12 cellular contexts compared by ENCODE assay signal in the genomic region with DNA sequence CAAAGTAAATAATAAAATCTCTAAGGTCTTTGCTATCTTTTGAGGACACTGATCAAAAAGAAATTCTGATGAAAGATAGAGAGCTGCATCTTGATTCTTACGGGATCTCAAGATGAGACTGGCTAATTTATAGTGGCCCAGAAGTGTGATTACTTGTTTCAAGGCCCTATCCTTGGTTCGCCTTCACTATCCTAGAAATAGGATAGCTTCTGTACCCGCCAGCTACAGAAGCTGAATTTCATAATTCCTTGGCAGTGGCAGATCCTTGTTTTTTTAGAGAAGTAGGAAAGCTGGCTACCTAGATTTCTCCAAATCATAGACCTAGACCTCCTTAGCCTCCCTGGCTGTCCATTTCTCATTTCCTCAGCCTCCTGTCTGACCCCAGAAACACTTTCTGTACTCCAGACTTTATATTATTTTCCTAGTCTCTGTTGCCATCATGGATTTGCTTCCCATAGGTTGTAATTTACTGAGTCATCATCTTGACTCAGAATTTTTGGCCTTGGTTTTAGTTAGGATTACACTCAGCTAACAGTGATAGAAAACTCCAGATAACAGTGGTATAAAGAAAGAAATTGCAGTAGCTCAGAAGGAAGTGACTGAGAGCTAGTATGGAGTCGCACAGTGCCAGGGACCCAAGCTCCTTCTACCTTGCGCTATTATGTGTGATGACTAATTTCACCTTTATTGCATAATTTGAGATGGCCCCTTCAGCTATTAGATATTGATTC. TPM values are rescaled to one million over a fixed set of nuclear protein-coding genes. Genes with fewer than 3 reads are reported as not detected.
DNase-seq lines count a peak whose midpoint lies in the region; ATAC-seq and TF ChIP-seq lines count a peak whose summit lies in the region.
"Had no signal": no experiment of that assay in that cellular context is flagged by ENCODE, and none has a peak within 500 bp of the region (broad histone marks: within the 10 kb centered on the region; RNA-seq: fewer than 3 reads in every experiment).

No MANE protein-coding gene starts in this region.

- no peak overlapping the region for H3K27ac Mint-ChIP-seq in activated CD4-positive, alpha-beta T cell treated with anti-CD3 and anti-CD28 coated beads, Interleukin-2, amount 10 ng/mL, durations not matched to agents 7 days and 5 days
- peak overlapping the region in 1 of 7 donors; percentile 9 for H3K27ac Mint-ChIP-seq in CD4-positive, alpha-beta memory T cell
- H3K27ac Mint-ChIP-seq: activated naive CD4-positive, alpha-beta T cell treated with anti-CD3 and anti-CD28 coated beads, Interleukin-2, amount 10 ng/mL, durations not matched to agents 7 days and 5 days had no signal

- H3K79me2 ChIP-seq in ACC112 (ENCODE audit: control insufficient read depth, insufficient read depth, low read length, unreplicated experiment) = peaks cover 85% of the 10 kb centered on the region

- peaks cover 7% of the 10 kb centered on the region for H3K36me3 Mint-ChIP-seq in activated CD4-positive, alpha-beta T cell treated with anti-CD3 and anti-CD28 coated beads, Interleukin-2, amount 10 ng/mL, durations not matched to agents 7 days and 5 days (ENCODE audit: low read depth)
- peaks cover 3 to 4% of the 10 kb centered on the region in 2 donors for H3K36me3 Mint-ChIP-seq in CD4-positive, alpha-beta memory T cell

- 0 out of 2 replicates have a peak overlapping the region, but pooled peaks have one; percentile 34 for H3K4me3 ChIP-seq in ACC112 (ENCODE audit: low read depth, low read length)
- H3K4me3 ChIP-seq in astrocyte of the spinal cord (ENCODE audit: low read depth, low read length) = no peak overlapping the region
- no peak overlapping the region for H3K4me3 ChIP-seq in CD4-positive, alpha-beta memory T cell (ENCODE audit: low read length in 2 of 2)
- H3K4me3 ChIP-seq in spleen = no peak overlapping the region
- H3K4me3 ChIP-seq: heart left ventricle had no signal

- no peaks in the 10 kb centered on the region for H3K27me3 Mint-ChIP-seq in activated CD4-positive, alpha-beta T cell treated with anti-CD3 and anti-CD28 coated beads, Interleukin-2, amount 10 ng/mL, durations not matched to agents 7 days and 5 days
- no peaks in the 10 kb centered on the region for H3K27me3 Mint-ChIP-seq in CD4-positive, alpha-beta memory T cell
- H3K27me3 Mint-ChIP-seq: activated naive CD4-positive, alpha-beta T cell treated with anti-CD3 and anti-CD28 coated beads, Interleukin-2, amount 10 ng/mL, durations not matched to agents 7 days and 5 days had no signal

- in situ Hi-C loops in astrocyte of the spinal cord (cut with HindIII; ENCODE audit: low sequenced_read_pairs) = no loop called here

- POLR2A ChIA-PET in activated CD4-positive, alpha-beta T cell treated with anti-CD3 and anti-CD28 coated beads, Interleukin-2, amount 10 ng/mL, durations not matched to agents 7 days and 5 days (lab: Charles Lee) = no interaction called here
- POLR2A ChIA-PET in CD4-positive, alpha-beta memory T cell (lab: Charles Lee; ENCODE audit: partially characterized antibody) = no interaction called here

- H3K9me3 ChIP-seq in CD4-positive, alpha-beta memory T cell (ENCODE audit: control insufficient read depth in 1 of 2, low read length in 2 of 2) = no peaks in the 10 kb centered on the region
- no peaks in the 10 kb centered on the region for H3K9me3 ChIP-seq in spleen
- H3K9me3 ChIP-seq: heart left ventricle had no signal

- DNase-seq in HCEC 1CT = peak; percentile 72
- DNase-seq in astrocyte of the spinal cord (ENCODE audit: low read depth, low spot score) = peak; percentile 81
- DNase-seq in left colon = no peak
- DNase-seq in activated CD4-positive, alpha-beta T cell treated with anti-CD3 and anti-CD28 coated beads, Interleukin-2, amount 10 ng/mL, durations not matched to agents 7 days and 5 days = no peak
- DNase-seq in CD4-positive, alpha-beta memory T cell = no peak
- DNase-seq in spleen = no peak
- DNase-seq: activated naive CD4-positive, alpha-beta T cell treated with anti-CD3 and anti-CD28 coated beads, Interleukin-2, amount 10 ng/mL, durations not matched to agents 7 days and 5 days; Calu3; heart left ventricle; T-helper 9 cell had no signal

- intact Hi-C loops in left colon (cut with DNase I, micrococcal nuclease) = no loop called here
- intact Hi-C loops in CD4-positive, alpha-beta memory T cell (cut with micrococcal nuclease) = no loop called here
- intact Hi-C loops in spleen (cut with DNase I; ENCODE audit: low total_unique reads) = no loop called here

- 86 to 95% (median 87%) methylated on average over 5 of the region's 5 CpGs for WGBS in spleen, 5 donors

- H3K27me3 ChIP-seq in ACC112 (ENCODE audit: insufficient read depth, low read length) (no peaks in the 10 kb centered on the region), spleen (replicated peaks in 1 of 7) (no peaks in the 10 kb centered on the region)
- no peaks in the 10 kb centered on the region for H3K27me3 ChIP-seq in CD4-positive, alpha-beta memory T cell (ENCODE audit: insufficient read depth, low read length)
- H3K27me3 ChIP-seq: heart left ventricle had no signal

- H3K27ac ChIP-seq in ACC112 (ENCODE audit: low read depth, low read length) (peak overlapping the region; percentile 81), spleen (peak overlapping the region in 1 of 8 donors; percentile 28)
- no peak overlapping the region for H3K27ac ChIP-seq in CD4-positive, alpha-beta memory T cell (ENCODE audit: low read depth, low read length)

- H2AFZ ChIP-seq in ACC112 (ENCODE audit: low read length, unreplicated experiment) = no peak overlapping the region

- CTCF ChIA-PET in activated CD4-positive, alpha-beta T cell treated with anti-CD3 and anti-CD28 coated beads, Interleukin-2, amount 10 ng/mL, durations not matched to agents 7 days and 5 days (lab: Charles Lee) = interaction anchor here (0.8 to 1.2 kb wide), 2 partner anchors 14 to 15 kb away, joined by 3 read pairs; no protein-coding TSS in a partner anchor
- CTCF ChIA-PET in CD4-positive, alpha-beta memory T cell (lab: Charles Lee; ENCODE audit: partially characterized antibody) = interaction anchor here (0.7 to 1.4 kb wide), 4 partner anchors 10 to 65 kb away, joined by 3 to 5 read pairs (median 3); no protein-coding TSS in a partner anchor

- no peaks in the 10 kb centered on the region for H3K9me3 Mint-ChIP-seq in activated CD4-positive, alpha-beta T cell treated with anti-CD3 and anti-CD28 coated beads, Interleukin-2, amount 10 ng/mL, durations not matched to agents 7 days and 5 days
- no peaks in the 10 kb centered on the region for H3K9me3 Mint-ChIP-seq in CD4-positive, alpha-beta memory T cell
- H3K9me3 Mint-ChIP-seq: activated naive CD4-positive, alpha-beta T cell treated with anti-CD3 and anti-CD28 coated beads, Interleukin-2, amount 10 ng/mL, durations not matched to agents 7 days and 5 days had no signal

- H3K36me3 ChIP-seq in ACC112 (ENCODE audit: insufficient read depth, low read length) (no peaks in the 10 kb centered on the region), spleen (peaks cover 0 to 3% (median 0%) of the 10 kb centered on the region in 6 donors)
- no peaks in the 10 kb centered on the region for H3K36me3 ChIP-seq in CD4-positive, alpha-beta memory T cell (ENCODE audit: insufficient read depth, low read length)

- peak; percentile 71 for ATAC-seq in left colon
- no peak for ATAC-seq in HG03159 (IDR thresholded peaks at IDR 0.05; ENCODE audit: unreplicated experiment)

- no peak overlapping the region for H3K4me3 Mint-ChIP-seq in activated CD4-positive, alpha-beta T cell treated with anti-CD3 and anti-CD28 coated beads, Interleukin-2, amount 10 ng/mL, durations not matched to agents 7 days and 5 days
- peak overlapping the region in 3 of 8 donors; percentile 29 to 50 (median 39) for H3K4me3 Mint-ChIP-seq in CD4-positive, alpha-beta memory T cell
- H3K4me3 Mint-ChIP-seq: activated naive CD4-positive, alpha-beta T cell treated with anti-CD3 and anti-CD28 coated beads, Interleukin-2, amount 10 ng/mL, durations not matched to agents 7 days and 5 days had no signal

- peaks cover 14% of the 10 kb centered on the region for H3K4me1 ChIP-seq in ACC112 (ENCODE audit: control insufficient read depth, insufficient read depth, low read length, unreplicated experiment)
- peaks cover 60% of the 10 kb centered on the region for H3K4me1 ChIP-seq in CD4-positive, alpha-beta memory T cell (ENCODE audit: insufficient read depth, low read length)
- H3K4me1 ChIP-seq in spleen = peaks cover 15 to 97% (median 70%) of the 10 kb centered on the region in 6 donors

- peaks cover 18% of the 10 kb centered on the region for H3K4me1 Mint-ChIP-seq in activated CD4-positive, alpha-beta T cell treated with anti-CD3 and anti-CD28 coated beads, Interleukin-2, amount 10 ng/mL, durations not matched to agents 7 days and 5 days
- H3K4me1 Mint-ChIP-seq in CD4-positive, alpha-beta memory T cell = peaks cover 44 to 77% (median 68%) of the 10 kb centered on the region in 4 donors

- no peak for TF ChIP-seq POLR2A in spleen (IDR thresholded peaks at IDR 0.05)

- TF ChIP-seq CTCF in astrocyte of the spinal cord (IDR thresholded peaks at IDR 0.05; ENCODE audit: low read depth, low read length) = no peak
- no peak for TF ChIP-seq CTCF in spleen (IDR thresholded peaks at IDR 0.05 in 8 of 11, conservative IDR thresholded peaks at IDR 0.05 in 3 of 11)

RNA-seq across cellular contexts. Expression of a gene that starts 27.7 kb away (rescaled TPM):
- total RNA-seq in left colon = 10 to 100 TPM; 51.1 to 64.0 TPM
- total RNA-seq in activated CD4-positive, alpha-beta T cell treated with anti-CD3 and anti-CD28 coated beads, Interleukin-2, amount 10 ng/mL, durations not matched to agents 7 days and 5 days = 10 to 100 TPM; 43.8 to 57.5 TPM
- total RNA-seq in CD4-positive, alpha-beta memory T cell = 100 to 1,000 TPM; 115 to 119 TPM
- 10 to 100 TPM in 1 of 2 donors, 1 to 10 TPM in 1; 5.1 to 47.1 TPM for polyA plus RNA-seq in CD4-positive, alpha-beta memory T cell
- 100 to 1,000 TPM in 1 of 7 donors, 10 to 100 TPM in 6; 66.5 to 111 (median 77.1) TPM for total RNA-seq in spleen
- polyA plus RNA-seq in spleen = 1 to 10 TPM; 7.5 to 9.5 (median 7.7) TPM

Comparison
In these comparisons a context has a peak if more than half of its experiments do, and no peak if none do; other contexts are left out.
1. DNase-seq: peak in HCEC 1CT (single experiment) and astrocyte of the spinal cord (single experiment); none in left colon (0 of 2), activated CD4-positive, alpha-beta T cell treated with anti-CD3 and anti-CD28 coated beads, Interleukin-2, amount 10 ng/mL, durations not matched to agents 7 days and 5 days (single experiment), CD4-positive, alpha-beta memory T cell (0 of 5) and spleen (single experiment).